Comparison of ENCODE assay signal across 22 cellular contexts in genomic region chr6:20605061-20605460, GRCh38.
"Had no signal": no experiment of that assay in that cellular context is flagged by ENCODE, and none has a peak within 500 bp of the region (broad histone marks: within the 10 kb centered on the region; RNA-seq: fewer than 3 reads in every experiment).

No MANE protein-coding gene starts in this region.

- H3K4me3 ChIP-seq: colonic mucosa, heart right ventricle, left ventricle myocardium inferior, lower lobe of right lung, prostate gland, sigmoid colon, skin epidermis, stomach, thoracic aorta, transverse colon had no signal

- FAIRE-seq: endothelial cell of umbilical vein, frontal cortex had no signal

- H3K27ac ChIP-seq: colonic mucosa, heart right ventricle, left ventricle myocardium inferior, lower lobe of right lung, parathyroid adenoma, prostate gland, sigmoid colon, skin epidermis, stomach, thoracic aorta, transverse colon had no signal

- H3K27ac Mint-ChIP-seq: endodermal cell, nephron progenitor cell had no signal

- H3K27me3 Mint-ChIP-seq: naive B cell had no signal

- H3K27me3 ChIP-seq: colonic mucosa, heart right ventricle, sigmoid colon, stomach, transverse colon had no signal

- ATAC-seq: heart right ventricle, lower lobe of right lung had no signal

- DNase-seq: colonic mucosa; dermis blood vessel endothelial cell; effector CD4-positive, alpha-beta T cell; endodermal cell; heart right ventricle; hypothalamus; left ventricle myocardium inferior; lower lobe of right lung; naive B cell; nephron progenitor cell; retina; sigmoid colon; stimulated activated naive CD4-positive, alpha-beta T cell; stomach; substantia nigra; transverse colon had no signal

- H3K36me3 ChIP-seq: colonic mucosa, heart right ventricle, left ventricle myocardium inferior, lower lobe of right lung, prostate gland, sigmoid colon, stomach, thoracic aorta, transverse colon had no signal

- H3K4me3 Mint-ChIP-seq: endodermal cell, naive B cell, nephron progenitor cell had no signal
